8 cellular contexts compared by ENCODE assay signal in genomic region chr15:88246666-88247446, GRCh38. TPM values are rescaled to one million over a fixed set of nuclear protein-coding genes. Genes with fewer than 3 reads are reported as not detected.
DNase-seq lines count a peak whose midpoint lies in the region; ATAC-seq and TF ChIP-seq lines count a peak whose summit lies in the region.

No MANE protein-coding gene starts in this region.

- peaks cover 4% of the 10 kb centered on the region for H3K27me3 ChIP-seq in AG04450 (ENCODE audit: control insufficient read depth, insufficient read depth, low read length)

- H3K4me3 ChIP-seq in AG04450 (ENCODE audit: low read depth, low read length): no peak overlapping the region

- H3K9me3 ChIP-seq in AG04450 (ENCODE audit: control insufficient read depth, insufficient read depth, low read length): no peaks in the 10 kb centered on the region

- TF ChIP-seq CTCF in AG04450 (IDR thresholded peaks at IDR 0.05; ENCODE audit: low read depth, low read length): peak; percentile 92

- H3K27ac ChIP-seq in AG04450 (ENCODE audit: low read depth, low read length): no peak overlapping the region

- CTCF ChIA-PET in AG04450 (lab: Charles Lee): interaction anchor here (0.6 to 4.6 kb wide), 22 partner anchors 8 to 1331 kb away, joined by 3 to 32 read pairs (median 3); no protein-coding TSS in a partner anchor

- DNase-seq in AG04450 (ENCODE audit: low read depth, low spot score) (peak; percentile 24), NCI-H2227 (lab: John Stamatoyannopoulos, UW; ENCODE audit: unreplicated experiment) (peak; percentile 61), cerebellum (ENCODE audit: low spot score) (peak; percentile 82), left colon (peak; percentile 36 to 77)
- DNase-seq in activated CD4-positive, alpha-beta T cell treated with anti-CD3 and anti-CD28 coated beads for 24 hours (ENCODE audit: low read depth in 2 of 2): peak; percentile 65 to 69
- DNase-seq in stimulated activated CD4-positive, alpha-beta T cell treated with anti-CD3 and anti-CD28 coated beads, Interleukin-4, amount 100 ng/mL, for 4 hours: peak; percentile 57 to 70

- ATAC-seq in GM18861 (IDR thresholded peaks at IDR 0.05; ENCODE audit: unreplicated experiment) (peak; percentile 64), HG03097 (IDR thresholded peaks at IDR 0.05; ENCODE audit: low FRiP score, unreplicated experiment) (peak; percentile 76), left colon (peak; percentile 90)

- POLR2A ChIA-PET in AG04450 (lab: Yijun Ruan, JAX): no interaction called here

- intact Hi-C loops in left colon (cut with DNase I, micrococcal nuclease): no loop called here

RNA-seq across cellular contexts. Expression of gene NTRK3, which starts 9.7 kb away (rescaled TPM):
- polyA plus RNA-seq in AG04450 (2011; rRNA removed): 0.14 and 0.21 TPM in 2 replicates
- 0.13 and 0.32 TPM in 2 replicates for polyA minus RNA-seq in AG04450 (2011; rRNA and poly(A)+ RNA removed)
- total RNA-seq in cerebellum (91.4 TPM), left colon (1 to 10 TPM in 1 of 2 donors, under 1 TPM in 1; 0.55 to 1.3 TPM)

Comparison
In these comparisons a context has a peak if more than half of its experiments do, and no peak if none do; other contexts are left out.
1. DNase-seq: peak in every context shown above with its lines; median percentile 82 in cerebellum; 67 in activated CD4-positive, alpha-beta T cell treated with anti-CD3 and anti-CD28 coated beads for 24 hours; 64 in stimulated activated CD4-positive, alpha-beta T cell treated with anti-CD3 and anti-CD28 coated beads, Interleukin-4, amount 100 ng/mL, for 4 hours; 61 in NCI-H2227; 56 in left colon; 24 in AG04450.
2. RNA of gene NTRK3, which starts 9.7 kb away (total RNA-seq): 91.4 TPM in cerebellum (single experiment); 0.55 to 1.3 TPM in left colon; every median in the first group is over 10 times any median in the second.
3. Peak in every context shown above with its lines, with median percentiles within 50 percentile points of each other: ATAC-seq.